ENCODE assay signal across 9 cellular contexts in the genomic region with DNA sequence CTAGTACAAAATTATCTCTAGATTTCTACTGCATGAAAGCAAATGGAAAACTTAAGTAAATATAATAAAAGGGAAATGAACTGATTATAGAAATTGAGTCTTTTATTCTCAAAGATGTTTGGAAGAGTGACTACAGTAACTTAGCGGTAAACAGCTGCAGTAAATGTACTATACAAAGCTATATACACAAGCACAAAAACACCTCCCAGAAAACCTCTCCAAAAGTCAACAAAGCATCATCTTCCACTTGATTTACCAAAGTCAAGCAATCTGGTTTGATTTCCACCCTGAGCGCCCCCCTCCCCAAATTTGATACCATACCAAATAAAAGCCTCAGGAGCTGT. TPM values are rescaled to one million over a fixed set of nuclear protein-coding genes. Genes with fewer than 3 reads are reported as not detected.
DNase-seq lines count a peak whose midpoint lies in the region; TF ChIP-seq lines count a peak whose summit lies in the region.
"Had no signal": no experiment of that assay in that cellular context is flagged by ENCODE, and none has a peak within 500 bp of the region (broad histone marks: within the 10 kb centered on the region; RNA-seq: fewer than 3 reads in every experiment).

No MANE protein-coding gene starts in this region.

- H3K27ac ChIP-seq in brain microvascular endothelial cell (no peak overlapping the region), neural progenitor cell (no peak overlapping the region), testis (no peak overlapping the region)

- H3K4me2 ChIP-seq in neural progenitor cell: peak overlapping the region; percentile 94

- H3K27me3 ChIP-seq in brain microvascular endothelial cell (replicated peaks) (no peaks in the 10 kb centered on the region), neural progenitor cell (no peaks in the 10 kb centered on the region), testis (no peaks in the 10 kb centered on the region)

- no peaks in the 10 kb centered on the region for H3K36me3 ChIP-seq in ES-I3 (ENCODE audit: insufficient read depth, low read length)
- no peaks in the 10 kb centered on the region for H3K36me3 ChIP-seq in brain microvascular endothelial cell (replicated peaks)
- H3K36me3 ChIP-seq in neural progenitor cell: no peaks in the 10 kb centered on the region
- H3K36me3 ChIP-seq in testis (ENCODE audit: low read depth, missing control alignments): no peaks in the 10 kb centered on the region

- in situ Hi-C loops in brain microvascular endothelial cell (cut with HindIII; ENCODE audit: low pct_ligation_motif_present, low sequenced_read_pairs): no loop called here

- no peak overlapping the region for H3K27ac Mint-ChIP-seq in neural progenitor cell

- intact Hi-C loops in testis (cut with DNase I; ENCODE audit: low total_unique reads): no loop called here

- H3K9me3 Mint-ChIP-seq in neural progenitor cell: peaks cover 4% of the 10 kb centered on the region

- H3K4me1 Mint-ChIP-seq in neural progenitor cell: peaks cover 31% of the 10 kb centered on the region

- H3K36me3 Mint-ChIP-seq in neural progenitor cell: no peaks in the 10 kb centered on the region

- H3F3A ChIP-seq in neural progenitor cell (ENCODE audit: low read depth): peaks cover 11% of the 10 kb centered on the region

- H3K9ac ChIP-seq in ES-I3 (ENCODE audit: low read depth, low read length) (peak overlapping the region; percentile 3; the same call in 1 of the 2 replicates), neural progenitor cell (no peak overlapping the region)

- H3K4me1 ChIP-seq in ES-I3 (ENCODE audit: insufficient read depth, low read length): peaks cover 4% of the 10 kb centered on the region; the same call in 1 of the 2 replicates
- peaks cover 21% of the 10 kb centered on the region for H3K4me1 ChIP-seq in neural progenitor cell
- H3K4me1 ChIP-seq in testis: peaks cover 21% of the 10 kb centered on the region

- TF ChIP-seq CTCF in brain microvascular endothelial cell (IDR thresholded peaks at IDR 0.05; ENCODE audit: low read depth, low read length, missing control alignments) (no peak), neural progenitor cell (IDR thresholded peaks at IDR 0.05) (no peak), testis (IDR thresholded peaks at IDR 0.05) (no peak)

- H3K79me2 ChIP-seq in neural progenitor cell (ENCODE audit: low read depth): peaks cover 74% of the 10 kb centered on the region

- peaks cover 54% of the 10 kb centered on the region for H4K20me1 ChIP-seq in neural progenitor cell (ENCODE audit: low read depth)

- H3K4me3 ChIP-seq in brain microvascular endothelial cell (ENCODE audit: low read depth, low read length) (peak overlapping the region; percentile 90), neural progenitor cell (peak overlapping the region; percentile 97), testis (no peak overlapping the region)

- no peak for TF ChIP-seq POLR2A in testis (IDR thresholded peaks at IDR 0.05)

- H3K27me3 Mint-ChIP-seq in neural progenitor cell (ENCODE audit: insufficient read depth, low read depth): no peaks in the 10 kb centered on the region

- H3K9me3 ChIP-seq in ES-I3 (ENCODE audit: control insufficient read depth, insufficient read depth, low read length) (no peaks in the 10 kb centered on the region), neural progenitor cell (ENCODE audit: low read depth) (no peaks in the 10 kb centered on the region), testis (no peaks in the 10 kb centered on the region)

- DNase-seq in NCI-H2029 (lab: John Stamatoyannopoulos, UW) (peak; percentile 87), brain microvascular endothelial cell (no peak), neural progenitor cell (ENCODE audit: low spot score) (peak; percentile 20), NOMO-1 (lab: John Stamatoyannopoulos, UW; ENCODE audit: unreplicated experiment in 2 of 2) (no peak), mesenteric fat pad (ENCODE audit: low spot score) (no peak), testis (no peak)
- no peak for DNase-seq in activated effector memory CD4-positive, alpha-beta T cell treated with Interleukin-2 at 50 U/mL for 16 hours
- DNase-seq: activated CD4-positive, alpha-beta T cell treated with anti-CD3 and anti-CD28 coated beads for 48 hours had no signal

- WGBS in testis, 2 donors: 77 to 79% methylated on average over 2 of the region's 2 CpGs

- peak overlapping the region; percentile 99 for H3K4me3 Mint-ChIP-seq in neural progenitor cell

- H2AFZ ChIP-seq in neural progenitor cell (replicated peaks): no peak overlapping the region

RNA-seq across cellular contexts. Expression of gene GPCPD1, which starts 2.7 kb away (rescaled TPM):
- total RNA-seq in neural progenitor cell (ENCODE audit: low replicate concordance): 33.3 and 57.3 TPM in 2 replicates
- 56.6 TPM for total RNA-seq in mesenteric fat pad
- 10 to 100 TPM; 20.6 to 30.3 TPM for total RNA-seq in testis
- 40.2 TPM for polyA plus RNA-seq in testis (ENCODE audit: insufficient read depth, low read depth, low replicate concordance)

Comparison
In these comparisons a context has a peak if more than half of its experiments do, and no peak if none do; other contexts are left out.
1. DNase-seq: peak in NCI-H2029 (single experiment) and neural progenitor cell (single experiment); none in brain microvascular endothelial cell (single experiment), NOMO-1 (0 of 2), mesenteric fat pad (single experiment), activated effector memory CD4-positive, alpha-beta T cell treated with Interleukin-2 at 50 U/mL for 16 hours (single experiment) and testis (single experiment).
2. H3K4me3 ChIP-seq: peak in brain microvascular endothelial cell (single experiment) and neural progenitor cell (single experiment); none in testis (0 of 2).